Comparison of ENCODE assay signal across 16 cellular contexts in the genomic region with DNA sequence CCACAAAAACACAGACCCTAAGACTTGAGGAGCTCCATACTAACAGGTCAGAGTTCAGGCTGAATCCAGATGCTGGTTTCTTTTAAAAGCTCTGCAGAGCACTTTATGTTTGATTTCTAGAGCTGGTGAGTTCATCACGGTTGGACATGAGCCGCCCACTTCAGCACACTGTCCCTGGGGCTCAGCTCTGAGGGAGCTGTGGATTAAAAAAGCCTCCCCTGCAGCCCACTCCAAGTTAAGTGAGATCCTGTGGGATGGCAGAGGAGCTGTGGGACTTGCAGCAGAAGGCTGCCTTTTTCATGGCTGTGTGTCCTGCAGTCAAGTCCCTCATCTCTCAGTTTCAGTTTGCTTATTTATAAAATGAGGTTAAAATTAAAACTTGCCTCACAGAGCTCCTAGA.
"Had no signal": no experiment of that assay in that cellular context is flagged by ENCODE, and none has a peak within 500 bp of the region (broad histone marks: within the 10 kb centered on the region; RNA-seq: fewer than 3 reads in every experiment).

No MANE protein-coding gene starts in this region.

- H3K9me3 ChIP-seq: prostate gland, sigmoid colon, stomach, thoracic aorta had no signal

- H3K27me3 ChIP-seq: hepatocyte, sigmoid colon, stomach had no signal

- H3K4me2 ChIP-seq: hepatocyte had no signal

- H3K4me3 ChIP-seq: hepatocyte, prostate gland, sigmoid colon, stomach, thoracic aorta had no signal

- H3K27ac ChIP-seq: hepatocyte, prostate gland, thoracic aorta, WERI-Rb-1 had no signal

- DNase-seq: activated CD4-positive, alpha-beta memory T cell treated with anti-CD3 and anti-CD28 coated beads for 36 hours; activated CD8-positive, alpha-beta memory T cell treated with anti-CD3 and anti-CD28 coated beads, Interleukin-2, amount 10 ng/mL, durations not matched to agents 7 days and 5 days; activated naive CD4-positive, alpha-beta T cell treated with anti-CD3 and anti-CD28 coated beads, Interleukin-2, amount 10 ng/mL, durations not matched to agents 7 days and 5 days; activated T-cell treated with anti-CD3 and anti-CD28 coated beads, Interleukin-2, amount 50 U/mL, for 1 hour; endodermal cell; erythroblast; islet precursor cell; natural killer cell; sigmoid colon; stimulated activated CD4-positive, alpha-beta T cell treated with anti-CD3 and anti-CD28 coated beads, Interleukin-1b, Interleukin-23, amount 100 ng/mL, for 48 hours; stomach; WERI-Rb-1 had no signal

- ATAC-seq: activated CD8-positive, alpha-beta memory T cell treated with anti-CD3 and anti-CD28 coated beads, Interleukin-2, amount 10 ng/mL, durations not matched to agents 7 days and 5 days; natural killer cell had no signal

- FAIRE-seq: urothelium cell line had no signal

- H2AFZ ChIP-seq: hepatocyte had no signal

- H3K36me3 ChIP-seq: sigmoid colon, thoracic aorta, WERI-Rb-1 had no signal
